Comparison of ENCODE assay signal across 14 cellular contexts in genomic region chr4:81049861-81050423, GRCh38. TPM values are rescaled to one million over a fixed set of nuclear protein-coding genes. Genes with fewer than 3 reads are reported as not detected.
DNase-seq lines count a peak whose midpoint lies in the region; ATAC-seq, FAIRE-seq and TF ChIP-seq lines count a peak whose summit lies in the region.
"Had no signal": no experiment of that assay in that cellular context is flagged by ENCODE, and none has a peak within 500 bp of the region (broad histone marks: within the 10 kb centered on the region; RNA-seq: fewer than 3 reads in every experiment).

No MANE protein-coding gene starts in this region.

- H3K36me3 ChIP-seq in OCI-LY7 (ENCODE audit: insufficient read depth, low read length) (peaks cover 83% of the 10 kb centered on the region), gastroesophageal sphincter (peaks cover 0 to 3% of the 10 kb centered on the region in 2 donors), stomach smooth muscle (ENCODE audit: control insufficient read depth in 2 of 2, insufficient read depth in 2 of 2, low read length in 2 of 2) (peaks cover 9 to 13% of the 10 kb centered on the region in 2 donors)

- no peaks in the 10 kb centered on the region for H4K20me1 ChIP-seq in OCI-LY7 (ENCODE audit: insufficient read depth, low read length)

- TF ChIP-seq CTCF in OCI-LY7 (conservative IDR thresholded peaks at IDR 0.05; ENCODE audit: low read length) = no peak
- no peak for TF ChIP-seq CTCF in gastroesophageal sphincter (IDR thresholded peaks at IDR 0.05)

- peak overlapping the region in 1 of 2 donors; percentile 13 for H3K9ac ChIP-seq in stomach smooth muscle (ENCODE audit: low read length in 2 of 2)

- DNase-seq in GM12891 (ENCODE audit: insufficient read length, low spot score) (no peak), OCI-LY7 (ENCODE audit: low spot score) (peak; percentile 51), NCI-H2081 treated with DMSO at 0.1 percent for 48 hours (lab: John Stamatoyannopoulos, UW) (no peak)
- DNase-seq in central memory CD4-positive, alpha-beta T cell = no peak
- DNase-seq: ACHN; CD4-positive, alpha-beta T cell; GOT3; NCI-H1105 treated with DMSO at 0.1 percent for 48 hours; NCI-H187; SHP77 treated with DMSO at 0.1 percent for 48 hours had no signal

- CTCF ChIA-PET in OCI-LY7 (lab: Charles Lee; ENCODE audit: unreplicated experiment) = interaction anchor here (1.6 to 1.8 kb wide), 2 partner anchors 12 to 687 kb away, joined by 6 to 8 read pairs; no protein-coding TSS in a partner anchor

- H3K27ac ChIP-seq in OCI-LY7 (ENCODE audit: low read depth, low read length, poor library complexity, severe bottlenecking) (peak overlapping the region; percentile 95), gastroesophageal sphincter (peak overlapping the region; percentile 61 to 82 (median 76)), stomach smooth muscle (ENCODE audit: low read length) (peak overlapping the region; percentile 66)

- H3K4me1 ChIP-seq in OCI-LY7 (ENCODE audit: insufficient read depth, low read length, poor library complexity, severe bottlenecking) (peaks cover 88% of the 10 kb centered on the region), gastroesophageal sphincter (peaks cover 11 to 53% (median 12%) of the 10 kb centered on the region in 3 donors), stomach smooth muscle (ENCODE audit: control insufficient read depth, insufficient read depth, low read length) (peaks cover 17% of the 10 kb centered on the region)

- no peak for TF ChIP-seq POLR2A in GM12891 (IDR thresholded peaks at IDR 0.05; ENCODE audit: low read depth, low read length)
- no peak for TF ChIP-seq POLR2A in gastroesophageal sphincter (IDR thresholded peaks at IDR 0.05)

- H3K9me3 ChIP-seq in OCI-LY7 (ENCODE audit: low read length) (peaks cover 27% of the 10 kb centered on the region; the same call in 1 of the 2 replicates), gastroesophageal sphincter (no peaks in the 10 kb centered on the region), stomach smooth muscle (ENCODE audit: control insufficient read depth in 2 of 2, low read length in 2 of 2) (peaks cover 0 to 2% of the 10 kb centered on the region in 2 donors)

- ATAC-seq in gastroesophageal sphincter (peak; percentile 52), HG03460 (IDR thresholded peaks at IDR 0.05; ENCODE audit: unreplicated experiment) (no peak)

- peaks cover 93% of the 10 kb centered on the region for H3K79me2 ChIP-seq in OCI-LY7 (ENCODE audit: insufficient read depth, low read depth, low read length)

- H3K4me3 ChIP-seq in OCI-LY7 (ENCODE audit: low read depth, low read length, poor library complexity, severe bottlenecking) = peak overlapping the region; percentile 2
- H3K4me3 ChIP-seq in gastroesophageal sphincter = no peak overlapping the region
- peak overlapping the region; percentile 24 to 28 for H3K4me3 ChIP-seq in stomach smooth muscle (ENCODE audit: low read length in 2 of 2)

- H2AFZ ChIP-seq in OCI-LY7 (ENCODE audit: low read length) = no peak overlapping the region

- FAIRE-seq in GM12891 (lab: Jason Lieb, UNC) = peak; percentile 41

- intact Hi-C loops in OCI-LY7 (cut with micrococcal nuclease; ENCODE audit: unreplicated experiment) = no loop called here

- 0 to 13% methylated on average over 3 of the region's 3 CpGs for WGBS in gastroesophageal sphincter (ENCODE audit: low coverage in 1 of 2), 2 donors

- no peaks in the 10 kb centered on the region for H3K27me3 ChIP-seq in gastroesophageal sphincter
- H3K27me3 ChIP-seq in stomach smooth muscle (ENCODE audit: control insufficient read depth in 1 of 2, insufficient read depth in 2 of 2, low read length in 2 of 2) = no peaks in the 10 kb centered on the region

- no TSS peak for BruUV-seq in OCI-LY7 (replicated peaks; lab: Mats Ljungman, UMichigan)

- TF ChIP-seq EP300 in gastroesophageal sphincter (IDR thresholded peaks at IDR 0.05) = no peak

- H3K4me2 ChIP-seq in OCI-LY7 (ENCODE audit: low read length) = peak overlapping the region; percentile 64

- POLR2A ChIA-PET in OCI-LY7 (lab: Charles Lee) = interaction anchor here (0.6 to 18.7 kb wide), 16 partner anchors 8 to 687 kb away, joined by 3 to 358 read pairs (median 6); partner anchors contain the start of gene BMP3

- H3K9me2 ChIP-seq in OCI-LY7 (ENCODE audit: insufficient read depth, low read length) = no peaks in the 10 kb centered on the region

TF ChIP-seq in GM12891, 5 proteins besides CTCF, POLR2A, EP300 and RAD21:
- TF ChIP-seq POLR2AphosphoS5 (IDR thresholded peaks at IDR 0.05; ENCODE audit: low read depth, low read length) = no peak
- TF ChIP-seq PAX5 (IDR thresholded peaks at IDR 0.05; ENCODE audit: insufficient read depth, low read length, severe bottlenecking) = no peak
- no peak for TF ChIP-seq TAF1 (IDR thresholded peaks at IDR 0.05; ENCODE audit: low read depth, low read length)
- no peak for TF ChIP-seq POU2F2 (IDR thresholded peaks at IDR 0.05; ENCODE audit: low read depth, low read length)
- no peak for TF ChIP-seq SPI1 (IDR thresholded peaks at IDR 0.05; ENCODE audit: low read depth, low read length)

RNA-seq across cellular contexts. Expression of gene BMP3, which starts 19.4 kb away (rescaled TPM):
- 0.01 TPM for polyA plus RNA-seq in GM12891 (2012; ENCODE audit: low read depth, missing spikeins)
- total RNA-seq in OCI-LY7 (2014; rRNA removed; shearing (Covaris generic)) = 40.6 and 45.8 TPM in 2 replicates
- total RNA-seq in OCI-LY7 (2022) (55.0 and 55.9 TPM in 2 replicates), gastroesophageal sphincter (10 to 100 TPM in 3 of 4 donors, 1 to 10 TPM in 1; 8.2 to 24.5 (median 17.5) TPM)
- total RNA-seq: CD4-positive, alpha-beta T cell; NCI-H460 had no signal

Comparison
In these comparisons a context has a peak if more than half of its experiments do, and no peak if none do; other contexts are left out.
1. H3K4me3 ChIP-seq: peak in OCI-LY7 (single experiment) and stomach smooth muscle (2 of 2); none in gastroesophageal sphincter (0 of 2).
2. Peak in every context shown above with its lines, with median percentiles within 50 percentile points of each other: H3K27ac ChIP-seq.